In the genomic region with DNA sequence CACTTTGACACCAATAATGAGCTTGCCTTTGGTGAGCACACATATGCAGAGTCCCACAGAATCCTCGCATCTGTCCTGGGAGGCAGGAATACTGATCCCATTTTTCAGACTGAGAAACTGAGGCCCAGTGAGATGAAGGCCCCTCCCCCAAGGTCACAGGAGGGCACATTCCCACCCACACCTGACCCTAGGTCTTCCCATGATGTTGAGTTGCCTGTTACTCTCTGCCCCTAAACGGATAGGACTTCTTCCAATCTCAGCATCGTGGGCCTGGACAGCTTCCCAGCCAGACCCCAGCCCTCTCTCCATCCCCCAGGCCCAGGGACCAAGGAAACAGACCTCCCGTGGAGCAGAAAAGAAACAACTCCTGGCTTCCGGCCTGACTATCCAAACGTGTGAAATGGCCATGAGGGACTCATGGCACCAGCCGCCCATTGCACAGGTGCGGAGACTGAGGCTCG, we compare ENCODE assay signal across 8 cellular contexts. TPM values are rescaled to one million over a fixed set of nuclear protein-coding genes. Genes with fewer than 3 reads are reported as not detected.
DNase-seq lines count a peak whose midpoint lies in the region; ATAC-seq and TF ChIP-seq lines count a peak whose summit lies in the region.

No MANE protein-coding gene starts in this region.

- no peaks in the 10 kb centered on the region for H3K9me3 Mint-ChIP-seq in neural progenitor cell

- ATAC-seq in HG03139 (IDR thresholded peaks at IDR 0.05; ENCODE audit: unreplicated experiment) = no peak

- peak overlapping the region; percentile 10 for H3K9ac ChIP-seq in neural progenitor cell

- H3K27ac Mint-ChIP-seq in neural progenitor cell = no peak overlapping the region

- H3K36me3 Mint-ChIP-seq in neural progenitor cell = peaks cover 3% of the 10 kb centered on the region

- H3K27ac ChIP-seq in dorsolateral prefrontal cortex = peak overlapping the region; percentile 65 to 98 (median 92)
- no peak overlapping the region for H3K27ac ChIP-seq in neural progenitor cell

- peaks cover 45% of the 10 kb centered on the region for H3K4me1 Mint-ChIP-seq in neural progenitor cell

- peaks cover 52% of the 10 kb centered on the region for H3K79me2 ChIP-seq in neural progenitor cell (ENCODE audit: low read depth)

- H3K27me3 ChIP-seq in dorsolateral prefrontal cortex = no peaks in the 10 kb centered on the region
- H3K27me3 ChIP-seq in neural progenitor cell = no peaks in the 10 kb centered on the region

- peaks cover 8% of the 10 kb centered on the region for H3F3A ChIP-seq in neural progenitor cell (ENCODE audit: low read depth)

- H3K27me3 Mint-ChIP-seq in neural progenitor cell (ENCODE audit: insufficient read depth, low read depth) = peaks cover 11% of the 10 kb centered on the region

- H3K4me1 ChIP-seq in neural progenitor cell = peaks cover 18% of the 10 kb centered on the region

- H3K4me2 ChIP-seq in neural progenitor cell = peak overlapping the region; percentile 76

- intact Hi-C loops in dorsolateral prefrontal cortex (cut with DNase I) = loop anchor here in 1 of 2 donors (5.0 kb wide), 1 partner anchor 35 kb away; no protein-coding TSS in a partner anchor

- peaks cover 50% of the 10 kb centered on the region for H4K20me1 ChIP-seq in neural progenitor cell (ENCODE audit: low read depth)

- H3K4me3 Mint-ChIP-seq in neural progenitor cell = peak overlapping the region; percentile 92

- H3K9me3 ChIP-seq in neural progenitor cell (ENCODE audit: low read depth) = no peaks in the 10 kb centered on the region

- DNase-seq in EH (ENCODE audit: low read depth) (peak; percentile 22), LHCN-M2 (ENCODE audit: low read depth) (peak; percentile 26), dorsolateral prefrontal cortex (no peak), neural progenitor cell (ENCODE audit: low spot score) (no peak), GM20000 (ENCODE audit: low spot score) (no peak)
- DNase-seq in stimulated activated CD4-positive, alpha-beta T cell treated with anti-CD3 and anti-CD28 coated beads, Interleukin-12 subunit alpha, Interleukin-12 subunit beta, amount 100 ng/mL, for 4 hours = no peak
- no peak for DNase-seq in stimulated activated CD4-positive, alpha-beta T cell treated with anti-CD3 and anti-CD28 coated beads, Interleukin-15, amount 100 ng/mL, for 24 hours

- H3K4me3 ChIP-seq in dorsolateral prefrontal cortex (peak overlapping the region; percentile 66 to 99 (median 92)), neural progenitor cell (peak overlapping the region; percentile 63)

- no peaks in the 10 kb centered on the region for H3K36me3 ChIP-seq in neural progenitor cell

- TF ChIP-seq CTCF in dorsolateral prefrontal cortex (IDR thresholded peaks at IDR 0.05 in 54 of 56, conservative IDR thresholded peaks at IDR 0.05 in 2 of 56; ENCODE audit: low read depth in 1 of 56, partially characterized antibody in 56 of 56) (no peak), neural progenitor cell (IDR thresholded peaks at IDR 0.05) (no peak), GM20000 (IDR thresholded peaks at IDR 0.05; ENCODE audit: extremely low read depth, missing control alignments) (no peak)

- no peak overlapping the region for H2AFZ ChIP-seq in neural progenitor cell (replicated peaks)

RNA-seq across cellular contexts. Expression of gene SH3GLB2, which starts 0.9 kb away (rescaled TPM):
- total RNA-seq in LHCN-M2 (2014; rRNA removed) = 48.2 and 52.6 TPM in 2 replicates
- polyA plus RNA-seq in LHCN-M2 (2012) = 36.8 TPM
- 100 to 1,000 TPM; 128 to 337 (median 194) TPM for total RNA-seq in dorsolateral prefrontal cortex
- total RNA-seq in neural progenitor cell (ENCODE audit: low replicate concordance) = 45.7 and 98.8 TPM in 2 replicates

RNA-seq across cellular contexts. Expression of gene MIGA2, which starts 9.2 kb away (rescaled TPM):
- 29.1 and 31.4 TPM in 2 replicates for total RNA-seq in LHCN-M2 (2014; rRNA removed)
- 13.2 TPM for polyA plus RNA-seq in LHCN-M2 (2012)
- total RNA-seq in dorsolateral prefrontal cortex = 10 to 100 TPM; 33.8 to 76.4 (median 47.9) TPM
- total RNA-seq in neural progenitor cell (ENCODE audit: low replicate concordance) = 10.8 and 39.1 TPM in 2 replicates

RNA-seq across cellular contexts. Expression of gene DOLPP1, which starts 53.7 kb away (rescaled TPM):
- total RNA-seq in LHCN-M2 (2014; rRNA removed) = 11.1 and 12.8 TPM in 2 replicates
- polyA plus RNA-seq in LHCN-M2 (2012) = 11.3 TPM
- 10 to 100 TPM in 118 of 120 experiments, 1 to 10 TPM in 2; 9.9 to 26.6 (median 16.5) TPM for total RNA-seq in dorsolateral prefrontal cortex
- total RNA-seq in neural progenitor cell (ENCODE audit: low replicate concordance) = 25.1 and 39.0 TPM in 2 replicates

Comparison
In these comparisons a context has a peak if more than half of its experiments do, and no peak if none do; other contexts are left out.
1. DNase-seq: peak in EH (single experiment) and LHCN-M2 (single experiment); none in dorsolateral prefrontal cortex (0 of 10), neural progenitor cell (single experiment), GM20000 (single experiment), stimulated activated CD4-positive, alpha-beta T cell treated with anti-CD3 and anti-CD28 coated beads, Interleukin-12 subunit alpha, Interleukin-12 subunit beta, amount 100 ng/mL, for 4 hours (single experiment) and stimulated activated CD4-positive, alpha-beta T cell treated with anti-CD3 and anti-CD28 coated beads, Interleukin-15, amount 100 ng/mL, for 24 hours (single experiment).